In the genomic region with DNA sequence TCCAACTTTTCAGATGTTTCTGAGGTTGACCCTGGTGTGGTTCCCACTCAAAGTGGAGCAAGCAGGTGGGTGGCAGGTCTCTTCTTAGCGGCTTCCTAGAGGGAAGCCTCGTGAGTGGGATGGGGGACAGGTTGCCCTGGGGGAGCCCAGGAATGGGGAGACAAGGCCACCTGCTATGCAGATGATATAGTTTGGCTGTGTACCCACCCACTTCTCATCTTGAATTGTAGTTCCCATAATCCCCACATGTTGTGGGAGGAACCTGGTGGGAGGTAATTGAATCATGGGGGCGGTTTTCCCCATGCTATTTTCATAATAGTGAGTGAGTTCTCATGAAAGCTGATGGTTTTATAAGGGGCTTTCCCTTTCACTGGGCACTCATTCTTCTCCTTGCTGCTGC, we compare ENCODE assay signal across 14 cellular contexts.
"Had no signal": no experiment of that assay in that cellular context is flagged by ENCODE, and none has a peak within 500 bp of the region (broad histone marks: within the 10 kb centered on the region; RNA-seq: fewer than 3 reads in every experiment).

No MANE protein-coding gene starts in this region.

- DNase-seq: activated CD4-positive, alpha-beta T cell treated with anti-CD3 and anti-CD28 coated beads for 1 hour; activated CD4-positive, alpha-beta T cell treated with anti-CD3 and anti-CD28 coated beads, Interleukin-2, amount 50 U/mL, for 4 hours; activated naive CD4-positive, alpha-beta T cell treated with anti-CD3 and anti-CD28 coated beads for 36 hours; activated naive CD8-positive, alpha-beta T cell treated with anti-CD3 and anti-CD28 coated beads, Interleukin-2, amount 50 U/mL, for 24 hours; dorsolateral prefrontal cortex; hypothalamus; kidney; occipital lobe; SK-N-SH; stimulated activated CD4-positive, alpha-beta T cell treated with anti-CD3 and anti-CD28 coated beads, Interleukin-1b, Interleukin-23, amount 100 ng/mL, for 48 hours; T-cell had no signal

- ATAC-seq: activated naive CD8-positive, alpha-beta T cell treated with anti-CD3 and anti-CD28 coated beads, Interleukin-2, amount 50 U/mL, for 24 hours; sciatic nerve; T-cell had no signal

- H3K9me2 ChIP-seq: SK-N-SH had no signal

- H3K4me2 ChIP-seq: SK-N-SH had no signal

- H3K36me3 ChIP-seq: cardiac muscle cell, tibial nerve had no signal

- H3K27ac ChIP-seq: dorsolateral prefrontal cortex, tibial nerve had no signal

- H3K9ac ChIP-seq: SK-N-SH had no signal

- H3K4me3 ChIP-seq: cardiac muscle cell, dorsolateral prefrontal cortex, tibial nerve had no signal

- H3K27me3 ChIP-seq: cardiac muscle cell, dorsolateral prefrontal cortex, tibial nerve had no signal

- H3K9me3 ChIP-seq: SK-N-SH had no signal
